8 cellular contexts compared by ENCODE assay signal in genomic region chr17:18185391-18185790, GRCh38. TPM values are rescaled to one million over a fixed set of nuclear protein-coding genes. Genes with fewer than 3 reads are reported as not detected.
DNase-seq lines count a peak whose midpoint lies in the region; TF ChIP-seq lines count a peak whose summit lies in the region.

No MANE protein-coding gene starts in this region.

- H3K9me3 ChIP-seq in iPS-15b (ENCODE audit: control insufficient read depth, insufficient read depth, low read length), result no peaks in the 10 kb centered on the region
- H3K9me3 ChIP-seq in stomach smooth muscle (ENCODE audit: control insufficient read depth in 2 of 2, low read length in 2 of 2), result no peaks in the 10 kb centered on the region

- peak overlapping the region; percentile 94 for H3K4me3 Mint-ChIP-seq in T-helper 1 cell treated with Interleukin-12 subunit alpha and Interleukin-12 subunit beta and Interleukin-4 antibody, amounts not matched to agents 30 μg/mL and 1 μg/mL, for 36 hours
- peak overlapping the region; percentile 97 for H3K4me3 Mint-ChIP-seq in activated T-helper 2 cell treated with anti-CD3 and anti-CD28 coated beads, Interferon-gamma antibody, Interleukin-2, Interleukin-4, amounts not matched to agents 10 μg/mL and 5 μg/mL and 100 μg/mL, durations not matched to agents 14 hours and 24 hours and 36 hours (ENCODE audit: low read depth)

- no peaks in the 10 kb centered on the region for H3K27me3 ChIP-seq in iPS-15b (ENCODE audit: control insufficient read depth, insufficient read depth, low read length)
- H3K27me3 ChIP-seq in stomach smooth muscle (ENCODE audit: control insufficient read depth in 1 of 2, insufficient read depth in 2 of 2, low read length in 2 of 2), result no peaks in the 10 kb centered on the region

- in situ Hi-C loops in GM13977 (cut with MboI; ENCODE audit: low pct_unique_long_range_greater_than_20kb, low sequenced_read_pairs, unreplicated experiment), result no loop called here

- H3K27me3 Mint-ChIP-seq in T-helper 1 cell treated with Interleukin-12 subunit alpha and Interleukin-12 subunit beta and Interleukin-4 antibody, amounts not matched to agents 30 μg/mL and 1 μg/mL, for 36 hours (ENCODE audit: low read depth), result no peaks in the 10 kb centered on the region
- no peaks in the 10 kb centered on the region for H3K27me3 Mint-ChIP-seq in activated T-helper 2 cell treated with anti-CD3 and anti-CD28 coated beads, Interferon-gamma antibody, Interleukin-2, Interleukin-4, amounts not matched to agents 10 μg/mL and 5 μg/mL and 100 μg/mL, durations not matched to agents 14 hours and 24 hours and 36 hours (ENCODE audit: low read depth)

- intact Hi-C loops in activated T-helper 2 cell treated with anti-CD3 and anti-CD28 coated beads, Interferon-gamma antibody, Interleukin-2, Interleukin-4, amounts not matched to agents 10 μg/mL and 5 μg/mL and 100 μg/mL, durations not matched to agents 14 hours and 24 hours and 36 hours (cut with micrococcal nuclease), result loop anchor here (2.0 to 10.0 kb wide), 5 partner anchors 27 to 1192 kb away; partner anchors contain the start of genes ATPAF2, GID4, MAPK7 and SMCR8

- H3K9ac ChIP-seq in iPS-15b (ENCODE audit: low read depth, low read length) (peak overlapping the region; percentile 47), stomach smooth muscle (ENCODE audit: low read length in 2 of 2) (peak overlapping the region; percentile 71 to 76)

- peaks cover 57% of the 10 kb centered on the region for H3K4me1 Mint-ChIP-seq in T-helper 1 cell treated with Interleukin-12 subunit alpha and Interleukin-12 subunit beta and Interleukin-4 antibody, amounts not matched to agents 30 μg/mL and 1 μg/mL, for 36 hours (ENCODE audit: low read depth)
- peaks cover 60% of the 10 kb centered on the region for H3K4me1 Mint-ChIP-seq in activated T-helper 2 cell treated with anti-CD3 and anti-CD28 coated beads, Interferon-gamma antibody, Interleukin-2, Interleukin-4, amounts not matched to agents 10 μg/mL and 5 μg/mL and 100 μg/mL, durations not matched to agents 14 hours and 24 hours and 36 hours (ENCODE audit: low read depth)

- H3K27ac ChIP-seq in stomach smooth muscle (ENCODE audit: low read length), result peak overlapping the region; percentile 53

- H3K9me3 Mint-ChIP-seq in T-helper 1 cell treated with Interleukin-12 subunit alpha and Interleukin-12 subunit beta and Interleukin-4 antibody, amounts not matched to agents 30 μg/mL and 1 μg/mL, for 36 hours, result no peaks in the 10 kb centered on the region
- no peaks in the 10 kb centered on the region for H3K9me3 Mint-ChIP-seq in activated T-helper 2 cell treated with anti-CD3 and anti-CD28 coated beads, Interferon-gamma antibody, Interleukin-2, Interleukin-4, amounts not matched to agents 10 μg/mL and 5 μg/mL and 100 μg/mL, durations not matched to agents 14 hours and 24 hours and 36 hours

- H3K36me3 ChIP-seq in iPS-15b (ENCODE audit: control insufficient read depth, insufficient read depth, low read length), result peaks cover 16% of the 10 kb centered on the region
- peaks cover 0 to 7% of the 10 kb centered on the region in 2 donors for H3K36me3 ChIP-seq in stomach smooth muscle (ENCODE audit: control insufficient read depth in 2 of 2, insufficient read depth in 2 of 2, low read length in 2 of 2)

- H3K4me3 ChIP-seq in iPS-15b (ENCODE audit: low read depth, low read length) (peak overlapping the region; percentile 87), stomach smooth muscle (ENCODE audit: low read length in 2 of 2) (peak overlapping the region; percentile 92 to 97)

- H3K27ac Mint-ChIP-seq in T-helper 1 cell treated with Interleukin-12 subunit alpha and Interleukin-12 subunit beta and Interleukin-4 antibody, amounts not matched to agents 30 μg/mL and 1 μg/mL, for 36 hours, result peak overlapping the region; percentile 83
- H3K27ac Mint-ChIP-seq in activated T-helper 2 cell treated with anti-CD3 and anti-CD28 coated beads, Interferon-gamma antibody, Interleukin-2, Interleukin-4, amounts not matched to agents 10 μg/mL and 5 μg/mL and 100 μg/mL, durations not matched to agents 14 hours and 24 hours and 36 hours, result no peak overlapping the region

- H3K36me3 Mint-ChIP-seq in T-helper 1 cell treated with Interleukin-12 subunit alpha and Interleukin-12 subunit beta and Interleukin-4 antibody, amounts not matched to agents 30 μg/mL and 1 μg/mL, for 36 hours (ENCODE audit: low read depth), result peaks cover 29% of the 10 kb centered on the region
- peaks cover 51% of the 10 kb centered on the region for H3K36me3 Mint-ChIP-seq in activated T-helper 2 cell treated with anti-CD3 and anti-CD28 coated beads, Interferon-gamma antibody, Interleukin-2, Interleukin-4, amounts not matched to agents 10 μg/mL and 5 μg/mL and 100 μg/mL, durations not matched to agents 14 hours and 24 hours and 36 hours (ENCODE audit: low read depth)

- DNase-seq in T-helper 1 cell (no peak), GM13977 (ENCODE audit: low spot score) (no peak), C1 segment of cervical spinal cord (lab: John Stamatoyannopoulos, UW) (no peak)
- DNase-seq in activated T-helper 2 cell treated with anti-CD3 and anti-CD28 coated beads, Interferon-gamma antibody, Interleukin-2, Interleukin-4, amounts not matched to agents 10 μg/mL and 5 μg/mL and 100 μg/mL, durations not matched to agents 14 hours and 24 hours and 36 hours (ENCODE audit: low spot score), result no peak
- DNase-seq in activated CD4-positive, alpha-beta T cell treated with anti-CD3 and anti-CD28 coated beads, Interleukin-2, amount 50 U/mL, for 48 hours, result no peak

- TF ChIP-seq CTCF in GM13977 (IDR thresholded peaks at IDR 0.05; ENCODE audit: extremely low read depth, insufficient read depth, missing control alignments), result no peak

- H3K4me1 ChIP-seq in iPS-15b (ENCODE audit: control insufficient read depth, insufficient read depth, low read length), result peaks cover 13% of the 10 kb centered on the region
- peaks cover 66% of the 10 kb centered on the region for H3K4me1 ChIP-seq in stomach smooth muscle (ENCODE audit: control insufficient read depth, insufficient read depth, low read length)

RNA-seq across cellular contexts. Expression of gene ALKBH5, which starts 1.8 kb away (rescaled TPM):
- 164 and 165 TPM in 2 replicates for total RNA-seq in activated T-helper 2 cell treated with anti-CD3 and anti-CD28 coated beads, Interferon-gamma antibody, Interleukin-2, Interleukin-4, amounts not matched to agents 10 μg/mL and 5 μg/mL and 100 μg/mL, durations not matched to agents 14 hours and 24 hours and 36 hours

RNA-seq across cellular contexts. Expression of gene LLGL1, which starts 40.0 kb away (rescaled TPM):
- total RNA-seq in activated T-helper 2 cell treated with anti-CD3 and anti-CD28 coated beads, Interferon-gamma antibody, Interleukin-2, Interleukin-4, amounts not matched to agents 10 μg/mL and 5 μg/mL and 100 μg/mL, durations not matched to agents 14 hours and 24 hours and 36 hours, result 23.0 and 24.7 TPM in 2 replicates
